ENCODE assay signal across 10 cellular contexts in the genomic region with DNA sequence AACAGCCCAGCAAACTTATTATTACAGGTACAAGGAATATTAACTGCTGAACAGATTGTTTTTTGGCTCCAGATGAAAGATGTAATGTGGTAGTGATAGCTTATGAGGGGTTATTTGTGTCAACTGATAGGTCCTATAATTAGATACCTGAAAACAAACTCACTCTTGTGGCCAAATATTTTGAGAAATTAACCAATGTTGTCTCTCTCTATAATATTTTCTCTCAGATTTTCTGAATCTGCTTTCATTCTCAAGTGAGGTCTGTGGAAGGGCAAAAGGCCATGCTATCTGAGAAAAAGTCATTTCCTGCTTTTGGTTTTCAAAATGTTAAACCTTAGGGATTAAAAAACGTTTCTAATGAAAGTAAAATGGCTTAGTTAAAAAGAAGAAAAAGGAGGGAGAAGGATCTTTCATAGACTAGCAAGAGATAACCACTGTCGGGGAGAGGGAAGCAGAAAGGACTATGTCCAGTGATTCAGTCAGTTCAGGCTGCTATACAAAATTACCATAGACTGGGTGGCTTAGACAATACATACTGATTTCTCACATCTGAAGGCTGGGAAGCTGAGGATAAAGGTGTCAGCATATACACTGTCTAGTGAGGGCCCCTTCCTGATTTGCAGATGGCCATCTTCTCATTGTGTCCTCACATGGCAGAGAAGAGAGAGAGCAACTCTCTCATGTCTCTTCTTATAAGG.
DNase-seq lines count a peak whose midpoint lies in the region; ATAC-seq and TF ChIP-seq lines count a peak whose summit lies in the region.
"Had no signal": no experiment of that assay in that cellular context is flagged by ENCODE, and none has a peak within 500 bp of the region (broad histone marks: within the 10 kb centered on the region; RNA-seq: fewer than 3 reads in every experiment).

No MANE protein-coding gene starts in this region.

- H3K27me3 ChIP-seq in H7 (ENCODE audit: control insufficient read depth, insufficient read depth, low read length), result no peaks in the 10 kb centered on the region

- in situ Hi-C loops in GM13976 (cut with MboI; ENCODE audit: low sequenced_read_pairs, unreplicated experiment), result no loop called here

- ATAC-seq in GM21447 (IDR thresholded peaks at IDR 0.05; ENCODE audit: unreplicated experiment), result peak; percentile 57
- peak; percentile 57 for ATAC-seq in HG03342 (IDR thresholded peaks at IDR 0.05; ENCODE audit: unreplicated experiment)

- no peak overlapping the region for H3K4me3 ChIP-seq in H7 (ENCODE audit: insufficient read depth, low read depth, low read length)

- TF ChIP-seq CTCF in GM13976 (IDR thresholded peaks at IDR 0.05; ENCODE audit: borderline replicate concordance, control extremely low read depth, extremely low read depth, insufficient read depth, missing control alignments), result no peak

- H3K36me3 ChIP-seq in H7 (replicated peaks; ENCODE audit: control insufficient read depth, insufficient read depth, low read length), result no peaks in the 10 kb centered on the region

- peak; percentile 28 for DNase-seq in GM13976 (ENCODE audit: low spot score)
- DNase-seq in iris pigment epithelial cell (ENCODE audit: low read depth), result peak; percentile 20
- no peak for DNase-seq in activated CD4-positive, alpha-beta T cell treated with anti-CD3 and anti-CD28 coated beads, Interleukin-2, amount 50 U/mL, for 4 hours
- no peak for DNase-seq in cerebellar cortex (ENCODE audit: low spot score)
- DNase-seq in NCI-H2107 treated with DMSO at 0.1 percent for 48 hours (lab: John Stamatoyannopoulos, UW; ENCODE audit: unreplicated experiment), result no peak
- no peak for DNase-seq in H7
- DNase-seq: activated CD4-positive, alpha-beta memory T cell treated with anti-CD3 and anti-CD28 coated beads, Interleukin-2, amount 10 ng/mL, durations not matched to agents 7 days and 5 days; KBM-7 had no signal

Comparison
In these comparisons a context has a peak if more than half of its experiments do, and no peak if none do; other contexts are left out.
1. DNase-seq: peak in GM13976 (single experiment) and iris pigment epithelial cell (single experiment); none in activated CD4-positive, alpha-beta T cell treated with anti-CD3 and anti-CD28 coated beads, Interleukin-2, amount 50 U/mL, for 4 hours (0 of 2), cerebellar cortex (single experiment), NCI-H2107 treated with DMSO at 0.1 percent for 48 hours (single experiment) and H7 (single experiment).